18 cellular contexts compared by ENCODE assay signal in genomic region chr7:55507743-55508142, GRCh38.
A peak's percentile ranks its signal among the peaks of the same experiment; 100 is the strongest.
DNase-seq lines count a peak whose midpoint lies in the region; ATAC-seq and TF ChIP-seq lines count a peak whose summit lies in the region.
"Had no signal": no experiment of that assay in that cellular context is flagged by ENCODE, and none has a peak within 500 bp of the region (broad histone marks: within the 10 kb centered on the region; RNA-seq: fewer than 3 reads in every experiment).

No MANE protein-coding gene starts in this region.

- H3K4me1 ChIP-seq in effector memory CD4-positive, alpha-beta T cell (ENCODE audit: control insufficient read depth, insufficient read depth, low read length, poor library complexity, severe bottlenecking) = peaks cover 5% of the 10 kb centered on the region

- no peak for DNase-seq in natural killer cell treated with Interleukin-12 subunit alpha and Interleukin-12 subunit beta and Interleukin-15 and Interleukin-18, amount 100 ng/mL, for 72 hours (ENCODE audit: low spot score)
- DNase-seq in natural killer cell (no peak), HEK293T (ENCODE audit: extremely low spot score) (no peak), SW480 (ENCODE audit: low spot score) (no peak), dedifferentiated amniotic fluid mesenchymal stem cell (ENCODE audit: extremely low spot score) (no peak)
- no peak for DNase-seq in activated T-helper 1 cell treated with anti-CD3 and anti-CD28 coated beads, Interleukin-12 subunit alpha, Interleukin-12 subunit beta, Interleukin-2, Interleukin-4 antibody, amounts not matched to agents 30 ng/mL and 10 ng/mL and 1 ng/mL, durations not matched to agents 14 hours and 24 hours and 36 hours (ENCODE audit: low spot score)
- DNase-seq in effector memory CD4-positive, alpha-beta T cell = no peak
- DNase-seq: DMS153; EL; KBM-7; NCI-H1092; NCI-H2107; NCI-H226; NCI-H526 treated with DMSO at 0.1 percent for 48 hours; NK-92 treated with Interleukin-12 subunit alpha and Interleukin-12 subunit beta, amount 100 ng/mL, for 24 hours; PC-9 had no signal

- CTCF ChIA-PET in HEK293T (lab: Yijun Ruan, JAX) = no interaction called here

- H3K36me3 Mint-ChIP-seq in natural killer cell treated with Interleukin-12 subunit alpha and Interleukin-12 subunit beta and Interleukin-15 and Interleukin-18, amount 100 ng/mL, for 72 hours = peaks cover 5% of the 10 kb centered on the region
- H3K36me3 Mint-ChIP-seq in natural killer cell = no peaks in the 10 kb centered on the region
- H3K36me3 Mint-ChIP-seq in activated T-helper 1 cell treated with anti-CD3 and anti-CD28 coated beads, Interleukin-12 subunit alpha, Interleukin-12 subunit beta, Interleukin-2, Interleukin-4 antibody, amounts not matched to agents 30 ng/mL and 10 ng/mL and 1 ng/mL, durations not matched to agents 14 hours and 24 hours and 36 hours (ENCODE audit: low read depth) = peaks cover 42% of the 10 kb centered on the region
- peaks cover 73% of the 10 kb centered on the region for H3K36me3 Mint-ChIP-seq in stimulated activated memory B cell treated with anti-CD40 and anti-IgM and Interleukin-4, amounts not matched to agents 10 μg/mL and 1 μg/mL and 100 μg/mL, for 72 hours

- intact Hi-C loops in natural killer cell (cut with micrococcal nuclease) = no loop called here
- intact Hi-C loops in activated T-helper 1 cell treated with anti-CD3 and anti-CD28 coated beads, Interleukin-12 subunit alpha, Interleukin-12 subunit beta, Interleukin-2, Interleukin-4 antibody, amounts not matched to agents 30 ng/mL and 10 ng/mL and 1 ng/mL, durations not matched to agents 14 hours and 24 hours and 36 hours (cut with micrococcal nuclease) = loop anchor here (1.0 to 5.0 kb wide), 6 partner anchors 10 to 198 kb away; no protein-coding TSS in a partner anchor

- no peak overlapping the region for H3K4me3 ChIP-seq in effector memory CD4-positive, alpha-beta T cell (ENCODE audit: insufficient read depth, low read depth, low read length, poor library complexity, severe bottlenecking)
- H3K4me3 ChIP-seq: GM23338, PC-9 had no signal

- peak overlapping the region; percentile 35 to 36 for H3K27ac Mint-ChIP-seq in natural killer cell treated with Interleukin-12 subunit alpha and Interleukin-12 subunit beta and Interleukin-15 and Interleukin-18, amount 100 ng/mL, for 72 hours
- H3K27ac Mint-ChIP-seq in natural killer cell = no peak overlapping the region
- no peak overlapping the region for H3K27ac Mint-ChIP-seq in activated T-helper 1 cell treated with anti-CD3 and anti-CD28 coated beads, Interleukin-12 subunit alpha, Interleukin-12 subunit beta, Interleukin-2, Interleukin-4 antibody, amounts not matched to agents 30 ng/mL and 10 ng/mL and 1 ng/mL, durations not matched to agents 14 hours and 24 hours and 36 hours
- peak overlapping the region; percentile 96 for H3K27ac Mint-ChIP-seq in stimulated activated memory B cell treated with anti-CD40 and anti-IgM and Interleukin-4, amounts not matched to agents 10 μg/mL and 1 μg/mL and 100 μg/mL, for 72 hours
- H3K27ac Mint-ChIP-seq: GM23338 had no signal

- peaks cover 22% of the 10 kb centered on the region for H3K36me3 ChIP-seq in effector memory CD4-positive, alpha-beta T cell (ENCODE audit: control insufficient read depth, insufficient read depth, low read length)

- no peaks in the 10 kb centered on the region for H3K27me3 ChIP-seq in effector memory CD4-positive, alpha-beta T cell (replicated peaks; ENCODE audit: control insufficient read depth, insufficient read depth, low read length, poor library complexity, severe bottlenecking)

- H3K27me3 Mint-ChIP-seq in natural killer cell treated with Interleukin-12 subunit alpha and Interleukin-12 subunit beta and Interleukin-15 and Interleukin-18, amount 100 ng/mL, for 72 hours = no peaks in the 10 kb centered on the region
- H3K27me3 Mint-ChIP-seq in natural killer cell (ENCODE audit: low read depth in 2 of 2) = no peaks in the 10 kb centered on the region
- no peaks in the 10 kb centered on the region for H3K27me3 Mint-ChIP-seq in activated T-helper 1 cell treated with anti-CD3 and anti-CD28 coated beads, Interleukin-12 subunit alpha, Interleukin-12 subunit beta, Interleukin-2, Interleukin-4 antibody, amounts not matched to agents 30 ng/mL and 10 ng/mL and 1 ng/mL, durations not matched to agents 14 hours and 24 hours and 36 hours (ENCODE audit: insufficient read depth)
- no peaks in the 10 kb centered on the region for H3K27me3 Mint-ChIP-seq in stimulated activated memory B cell treated with anti-CD40 and anti-IgM and Interleukin-4, amounts not matched to agents 10 μg/mL and 1 μg/mL and 100 μg/mL, for 72 hours

- POLR2A ChIA-PET in HEK293T (lab: Yijun Ruan, JAX) = no interaction called here

- H3K27ac ChIP-seq in effector memory CD4-positive, alpha-beta T cell (ENCODE audit: insufficient read depth, low read length, poor library complexity, severe bottlenecking) = no peak overlapping the region
- H3K27ac ChIP-seq: PC-9 had no signal

- no peak for ATAC-seq in natural killer cell treated with Interleukin-12 subunit alpha and Interleukin-12 subunit beta and Interleukin-15 and Interleukin-18, amount 100 ng/mL, for 72 hours
- ATAC-seq in natural killer cell = no peak
- ATAC-seq in stimulated activated memory B cell treated with anti-CD40 and anti-IgM and Interleukin-4, amounts not matched to agents 10 μg/mL and 1 μg/mL and 100 μg/mL, for 72 hours = no peak
- ATAC-seq: GM23338 had no signal

- H3K4me1 Mint-ChIP-seq in natural killer cell treated with Interleukin-12 subunit alpha and Interleukin-12 subunit beta and Interleukin-15 and Interleukin-18, amount 100 ng/mL, for 72 hours (ENCODE audit: low read depth in 2 of 2) = peaks cover 51 to 56% of the 10 kb centered on the region in 2 donors
- H3K4me1 Mint-ChIP-seq in natural killer cell = peaks cover 54 to 58% of the 10 kb centered on the region in 2 donors
- H3K4me1 Mint-ChIP-seq in activated T-helper 1 cell treated with anti-CD3 and anti-CD28 coated beads, Interleukin-12 subunit alpha, Interleukin-12 subunit beta, Interleukin-2, Interleukin-4 antibody, amounts not matched to agents 30 ng/mL and 10 ng/mL and 1 ng/mL, durations not matched to agents 14 hours and 24 hours and 36 hours (ENCODE audit: low read depth) = peaks cover 77% of the 10 kb centered on the region
- peaks cover 86% of the 10 kb centered on the region for H3K4me1 Mint-ChIP-seq in stimulated activated memory B cell treated with anti-CD40 and anti-IgM and Interleukin-4, amounts not matched to agents 10 μg/mL and 1 μg/mL and 100 μg/mL, for 72 hours

- no peak for TF ChIP-seq CTCF in natural killer cell (IDR thresholded peaks at IDR 0.05)

- H3K9me3 ChIP-seq in effector memory CD4-positive, alpha-beta T cell (ENCODE audit: control insufficient read depth, low read length) = no peaks in the 10 kb centered on the region

- no peak overlapping the region for H3K4me3 Mint-ChIP-seq in natural killer cell treated with Interleukin-12 subunit alpha and Interleukin-12 subunit beta and Interleukin-15 and Interleukin-18, amount 100 ng/mL, for 72 hours
- H3K4me3 Mint-ChIP-seq in natural killer cell = no peak overlapping the region
- H3K4me3 Mint-ChIP-seq in activated T-helper 1 cell treated with anti-CD3 and anti-CD28 coated beads, Interleukin-12 subunit alpha, Interleukin-12 subunit beta, Interleukin-2, Interleukin-4 antibody, amounts not matched to agents 30 ng/mL and 10 ng/mL and 1 ng/mL, durations not matched to agents 14 hours and 24 hours and 36 hours = peak overlapping the region; percentile 27
- H3K4me3 Mint-ChIP-seq in stimulated activated memory B cell treated with anti-CD40 and anti-IgM and Interleukin-4, amounts not matched to agents 10 μg/mL and 1 μg/mL and 100 μg/mL, for 72 hours = no peak overlapping the region
- H3K4me3 Mint-ChIP-seq: GM23338 had no signal

- H3K9me3 Mint-ChIP-seq in natural killer cell treated with Interleukin-12 subunit alpha and Interleukin-12 subunit beta and Interleukin-15 and Interleukin-18, amount 100 ng/mL, for 72 hours = no peaks in the 10 kb centered on the region
- H3K9me3 Mint-ChIP-seq in natural killer cell = no peaks in the 10 kb centered on the region
- no peaks in the 10 kb centered on the region for H3K9me3 Mint-ChIP-seq in activated T-helper 1 cell treated with anti-CD3 and anti-CD28 coated beads, Interleukin-12 subunit alpha, Interleukin-12 subunit beta, Interleukin-2, Interleukin-4 antibody, amounts not matched to agents 30 ng/mL and 10 ng/mL and 1 ng/mL, durations not matched to agents 14 hours and 24 hours and 36 hours
- no peaks in the 10 kb centered on the region for H3K9me3 Mint-ChIP-seq in stimulated activated memory B cell treated with anti-CD40 and anti-IgM and Interleukin-4, amounts not matched to agents 10 μg/mL and 1 μg/mL and 100 μg/mL, for 72 hours
- H3K9me3 Mint-ChIP-seq: GM23338 had no signal

TF ChIP-seq in HEK293T, 16 proteins besides CTCF, POLR2A, EP300 and RAD21:
- no peak for TF ChIP-seq SUZ12 (IDR thresholded peaks at IDR 0.05)
- TF ChIP-seq PKNOX1 (IDR thresholded peaks at IDR 0.05) = peak; percentile 34; the same call in 1 of the 2 replicates
- TF ChIP-seq ARNT (IDR thresholded peaks at IDR 0.05) = no peak
- TF ChIP-seq ELF4 (IDR thresholded peaks at IDR 0.05) = no peak
- TF ChIP-seq FOXM1 (IDR thresholded peaks at IDR 0.05; ENCODE audit: borderline replicate concordance) = no peak
- no peak for TF ChIP-seq NFRKB (IDR thresholded peaks at IDR 0.05)
- no peak for TF ChIP-seq BHLHE40 (IDR thresholded peaks at IDR 0.05; ENCODE audit: borderline replicate concordance)
- no peak for TF ChIP-seq CTBP1 (IDR thresholded peaks at IDR 0.05; ENCODE audit: borderline replicate concordance)
- no peak for TF ChIP-seq SP1 (IDR thresholded peaks at IDR 0.05)

Comparison
In these comparisons a context has a peak if more than half of its experiments do, and no peak if none do; other contexts are left out.
1. H3K27ac Mint-ChIP-seq: peak in natural killer cell treated with Interleukin-12 subunit alpha and Interleukin-12 subunit beta and Interleukin-15 and Interleukin-18, amount 100 ng/mL, for 72 hours (2 of 2) and stimulated activated memory B cell treated with anti-CD40 and anti-IgM and Interleukin-4, amounts not matched to agents 10 μg/mL and 1 μg/mL and 100 μg/mL, for 72 hours (single experiment); none in natural killer cell (0 of 2) and activated T-helper 1 cell treated with anti-CD3 and anti-CD28 coated beads, Interleukin-12 subunit alpha, Interleukin-12 subunit beta, Interleukin-2, Interleukin-4 antibody, amounts not matched to agents 30 ng/mL and 10 ng/mL and 1 ng/mL, durations not matched to agents 14 hours and 24 hours and 36 hours (single experiment).